ENCODE assay signal across 3 cellular contexts in the genomic region with DNA sequence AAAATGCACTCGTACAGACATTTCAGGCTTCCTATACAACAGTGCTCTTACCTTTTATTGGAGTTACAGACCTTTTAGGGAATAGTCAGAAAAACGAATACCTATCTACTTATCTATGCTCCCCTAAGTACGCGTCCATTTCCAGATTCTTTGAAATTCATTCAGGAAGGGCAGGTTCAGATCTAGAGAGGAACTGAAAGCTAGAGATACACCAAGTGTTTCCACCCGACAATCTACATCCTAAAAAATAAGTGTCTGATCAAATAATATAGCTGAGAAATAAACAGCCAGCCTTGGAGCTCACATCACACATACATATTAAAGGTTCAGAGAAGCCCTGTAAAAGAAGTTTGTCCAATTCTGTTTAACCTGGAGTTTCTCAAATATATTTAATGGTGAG. TPM values are rescaled to one million over a fixed set of nuclear protein-coding genes. Genes with fewer than 3 reads are reported as not detected.
"Had no signal": no experiment of that assay in that cellular context is flagged by ENCODE, and none has a peak within 500 bp of the region (broad histone marks: within the 10 kb centered on the region; RNA-seq: fewer than 3 reads in every experiment).

No MANE protein-coding gene starts in this region.

RNA-seq across cellular contexts. Expression of a gene that starts 19.0 kb away (rescaled TPM):
- total RNA-seq: activated CD8-positive, alpha-beta memory T cell treated with anti-CD3 and anti-CD28 coated beads, Interleukin-2, amount 10 ng/mL, durations not matched to agents 7 days and 5 days; activated T-helper 2 cell treated with anti-CD3 and anti-CD28 coated beads, Interferon-gamma antibody, Interleukin-2, Interleukin-4, amounts not matched to agents 10 μg/mL and 5 μg/mL and 100 μg/mL, durations not matched to agents 14 hours and 24 hours and 36 hours; ascending aorta had no signal
